13 cellular contexts compared by ENCODE assay signal in the genomic region with DNA sequence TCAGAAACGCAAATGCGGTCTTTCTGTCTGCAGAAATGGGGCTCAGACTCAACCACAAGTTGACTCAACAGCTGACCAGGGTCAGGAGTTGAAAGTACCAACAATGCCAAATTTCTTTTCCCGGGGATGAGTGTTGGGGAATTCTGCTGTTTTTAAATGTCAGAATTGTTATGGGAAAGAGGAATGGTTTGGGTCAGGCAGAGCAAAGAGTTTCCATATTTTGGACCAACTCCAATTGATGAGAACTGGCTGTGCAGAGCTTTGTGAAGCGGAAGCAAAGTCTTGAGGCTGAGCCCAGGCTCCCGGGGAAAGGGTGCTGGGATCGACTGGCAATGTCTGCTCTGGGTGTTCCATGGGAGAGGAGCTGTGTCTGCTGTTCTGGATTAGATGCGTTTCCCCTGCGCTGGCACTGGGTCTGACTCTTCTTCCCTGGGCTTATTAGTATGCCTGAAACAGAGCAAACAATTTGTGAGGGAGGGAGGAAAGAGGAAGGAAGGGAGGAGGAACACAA. TPM values are rescaled to one million over a fixed set of nuclear protein-coding genes. Genes with fewer than 3 reads are reported as not detected.
DNase-seq lines count a peak whose midpoint lies in the region; ATAC-seq and TF ChIP-seq lines count a peak whose summit lies in the region.
"Had no signal": no experiment of that assay in that cellular context is flagged by ENCODE, and none has a peak within 500 bp of the region (broad histone marks: within the 10 kb centered on the region; RNA-seq: fewer than 3 reads in every experiment).

No MANE protein-coding gene starts in this region.

- H3K9ac ChIP-seq in endodermal cell (ENCODE audit: extremely low read depth, low read length, poor library complexity, severe bottlenecking) = no peak overlapping the region

- no peak for ATAC-seq in GM18870 (IDR thresholded peaks at IDR 0.05; ENCODE audit: unreplicated experiment)
- no peak for ATAC-seq in GM21825 (IDR thresholded peaks at IDR 0.05; ENCODE audit: unreplicated experiment)
- no peak for ATAC-seq in GM21576 (IDR thresholded peaks at IDR 0.05; ENCODE audit: unreplicated experiment)

- no peak overlapping the region for H3K4me3 Mint-ChIP-seq in endodermal cell
- H3K4me3 Mint-ChIP-seq: activated CD4-positive, alpha-beta T cell treated with anti-CD3 and anti-CD28 coated beads, Interleukin-2, amount 10 ng/mL, durations not matched to agents 24 days and 14 days had no signal

- H3K4me1 Mint-ChIP-seq in endodermal cell = peaks cover 12% of the 10 kb centered on the region

- no peaks in the 10 kb centered on the region for H3K4me1 ChIP-seq in endodermal cell (ENCODE audit: control insufficient read depth, insufficient read depth, low read length)

- H3K9me3 ChIP-seq in endodermal cell (ENCODE audit: control insufficient read depth, low read length) = no peaks in the 10 kb centered on the region
- H3K9me3 ChIP-seq: suprapubic skin had no signal

- no peaks in the 10 kb centered on the region for H3K36me3 ChIP-seq in endodermal cell (ENCODE audit: control insufficient read depth, insufficient read depth, low read length)
- H3K36me3 ChIP-seq: suprapubic skin had no signal

- DNase-seq in AG08395 (ENCODE audit: low spot score) = peak; percentile 81
- DNase-seq in MV-4-11 (lab: John Stamatoyannopoulos, UW) = peak; percentile 63
- DNase-seq in endodermal cell = peak; percentile 64
- DNase-seq in mucosa of gallbladder (ENCODE audit: low spot score) = peak; percentile 57
- no peak for DNase-seq in LoVo (ENCODE audit: low spot score)
- DNase-seq: activated CD4-positive, alpha-beta T cell treated with anti-CD3 and anti-CD28 coated beads, Interleukin-2, amount 10 ng/mL, durations not matched to agents 24 days and 14 days; GOT3; NCI-H1105 had no signal

- H3K36me3 Mint-ChIP-seq in endodermal cell (ENCODE audit: low read depth) = no peaks in the 10 kb centered on the region

- no peaks in the 10 kb centered on the region for H3K27me3 ChIP-seq in endodermal cell (ENCODE audit: control insufficient read depth, insufficient read depth, low read length, poor library complexity, severe bottlenecking)
- H3K27me3 ChIP-seq: suprapubic skin had no signal

- H3K27ac ChIP-seq in endodermal cell (ENCODE audit: low read depth, low read length) = no peak overlapping the region
- H3K27ac ChIP-seq: suprapubic skin had no signal

- H3K27ac Mint-ChIP-seq in endodermal cell = no peak overlapping the region
- H3K27ac Mint-ChIP-seq: activated CD4-positive, alpha-beta T cell treated with anti-CD3 and anti-CD28 coated beads, Interleukin-2, amount 10 ng/mL, durations not matched to agents 24 days and 14 days; progenitor cell of endocrine pancreas had no signal

- 90 to 92% methylated on average over 8 of the region's 8 CpGs for WGBS in endodermal cell (ENCODE audit: insufficient coverage in 1 of 2, insufficient read length in 1 of 2), 2 experiments

- H3K4me3 ChIP-seq in endodermal cell (ENCODE audit: low read length) = no peak overlapping the region
- H3K4me3 ChIP-seq: suprapubic skin had no signal

- no peaks in the 10 kb centered on the region for H3K9me3 Mint-ChIP-seq in endodermal cell
- H3K9me3 Mint-ChIP-seq: activated CD4-positive, alpha-beta T cell treated with anti-CD3 and anti-CD28 coated beads, Interleukin-2, amount 10 ng/mL, durations not matched to agents 24 days and 14 days had no signal

- H3K27me3 Mint-ChIP-seq in endodermal cell (ENCODE audit: insufficient read depth) = no peaks in the 10 kb centered on the region
- H3K27me3 Mint-ChIP-seq: activated CD4-positive, alpha-beta T cell treated with anti-CD3 and anti-CD28 coated beads, Interleukin-2, amount 10 ng/mL, durations not matched to agents 24 days and 14 days; progenitor cell of endocrine pancreas had no signal

- no peak for TF ChIP-seq CTCF in endodermal cell (conservative IDR thresholded peaks at IDR 0.05)

RNA-seq across cellular contexts. Expression of a gene that starts 36.2 kb away (rescaled TPM):
- 10 to 100 TPM; 52.9 to 53.9 TPM for total RNA-seq in endodermal cell
- 69.6 TPM for polyA plus RNA-seq in endodermal cell (2013, experiment 1 of 2)
- polyA plus RNA-seq in endodermal cell (2013, experiment 2 of 2) = 65.8 TPM
- 81.6 TPM for total RNA-seq in mucosa of gallbladder

RNA-seq across cellular contexts. Expression of a gene that starts 57.4 kb away (rescaled TPM):
- total RNA-seq in endodermal cell = 100 to 1,000 TPM; 270 to 288 TPM
- polyA plus RNA-seq in endodermal cell (2013, experiment 1 of 2) = 131 TPM
- polyA plus RNA-seq in endodermal cell (2013, experiment 2 of 2) = 136 TPM
- total RNA-seq in mucosa of gallbladder = 544 TPM
